10 cellular contexts compared by ENCODE assay signal in genomic region chr3:53180305-53181023, GRCh38. TPM values are rescaled to one million over a fixed set of nuclear protein-coding genes. Genes with fewer than 3 reads are reported as not detected.
A peak's percentile ranks its signal among the peaks of the same experiment; 100 is the strongest.
DNase-seq lines count a peak whose midpoint lies in the region; ATAC-seq and TF ChIP-seq lines count a peak whose summit lies in the region.
"Had no signal": no experiment of that assay in that cellular context is flagged by ENCODE, and none has a peak within 500 bp of the region (broad histone marks: within the 10 kb centered on the region; RNA-seq: fewer than 3 reads in every experiment).

No MANE protein-coding gene starts in this region.

- no peak for TF ChIP-seq RAD21 in IMR-90 (IDR thresholded peaks at IDR 0.05; ENCODE audit: low read length)

- no peak overlapping the region for H3K4me3 Mint-ChIP-seq in natural killer cell
- H3K4me3 Mint-ChIP-seq: activated naive CD8-positive, alpha-beta T cell treated with anti-CD3 and anti-CD28 coated beads, Interleukin-2, amount 10 ng/mL, durations not matched to agents 7 days and 5 days had no signal

- peaks cover 10% of the 10 kb centered on the region; the same call in 1 of the 2 replicates for H4K20me1 ChIP-seq in IMR-90 (ENCODE audit: insufficient read depth, low read length)

- H3K18ac ChIP-seq in IMR-90 (ENCODE audit: low read depth, low read length): no peak overlapping the region

- in situ Hi-C loops in IMR-90 (cut with MboI; ENCODE audit: low sequenced_read_pairs): no loop called here

- CTCF ChIA-PET in IMR-90 (lab: Yijun Ruan, JAX): no interaction called here

- TF ChIP-seq CTCF in IMR-90 (conservative IDR thresholded peaks at IDR 0.05; ENCODE audit: low read depth, low read length) (no peak), natural killer cell (IDR thresholded peaks at IDR 0.05) (no peak), breast epithelium (IDR thresholded peaks at IDR 0.05) (no peak)

- no peak overlapping the region for H2BK5ac ChIP-seq in IMR-90 (ENCODE audit: low read depth, low read length, poor library complexity, severe bottlenecking)

- no peak overlapping the region for H2BK20ac ChIP-seq in IMR-90 (ENCODE audit: low read depth, low read length)

- H2AK5ac ChIP-seq in IMR-90 (ENCODE audit: low read depth, low read length): no peak overlapping the region

- H3K4me1 ChIP-seq in IMR-90 (ENCODE audit: control insufficient read depth, insufficient read depth, low read length) (no peaks in the 10 kb centered on the region), breast epithelium (no peaks in the 10 kb centered on the region)

- DNase-seq in IMR-90: no peak
- DNase-seq in natural killer cell: no peak
- DNase-seq in H4 (ENCODE audit: low spot score): no peak
- no peak for DNase-seq in NCI-H82 (lab: John Stamatoyannopoulos, UW)
- DNase-seq in occipital lobe (lab: John Stamatoyannopoulos, UW): no peak
- no peak for DNase-seq in breast epithelium (ENCODE audit: low spot score in 2 of 2)
- DNase-seq: activated naive CD8-positive, alpha-beta T cell treated with anti-CD3 and anti-CD28 coated beads, Interleukin-2, amount 10 ng/mL, durations not matched to agents 7 days and 5 days had no signal

- peaks cover 0 to 10% of the 10 kb centered on the region in 2 experiments; a peak in 3 of 4 replicates for H3K79me1 ChIP-seq in IMR-90 (ENCODE audit: low read depth in 1 of 2, low read length in 2 of 2)

- no peaks in the 10 kb centered on the region for H3K27me3 ChIP-seq in IMR-90 (ENCODE audit: control insufficient read depth, insufficient read depth, low read length)
- H3K27me3 ChIP-seq in breast epithelium: no peaks in the 10 kb centered on the region

- H3K4me1 Mint-ChIP-seq in natural killer cell: peaks cover 0 to 8% of the 10 kb centered on the region in 2 donors
- H3K4me1 Mint-ChIP-seq: activated naive CD8-positive, alpha-beta T cell treated with anti-CD3 and anti-CD28 coated beads, Interleukin-2, amount 10 ng/mL, durations not matched to agents 7 days and 5 days had no signal

- no peak overlapping the region for H2BK120ac ChIP-seq in IMR-90 (ENCODE audit: low read depth, low read length)

- peaks cover 34% of the 10 kb centered on the region for H3K36me3 ChIP-seq in IMR-90 (ENCODE audit: control insufficient read depth, insufficient read depth, low read length)
- H3K36me3 ChIP-seq in breast epithelium: no peaks in the 10 kb centered on the region

- H3K27me3 Mint-ChIP-seq in natural killer cell (ENCODE audit: low read depth in 2 of 2): no peaks in the 10 kb centered on the region
- H3K27me3 Mint-ChIP-seq: activated naive CD8-positive, alpha-beta T cell treated with anti-CD3 and anti-CD28 coated beads, Interleukin-2, amount 10 ng/mL, durations not matched to agents 7 days and 5 days had no signal

- no peak overlapping the region for H4K8ac ChIP-seq in IMR-90 (ENCODE audit: low read depth in 2 of 2, low read length in 2 of 2)

- BruUV-seq in IMR-90 (replicated peaks; lab: Mats Ljungman, UMichigan): no TSS peak

- H3K56ac ChIP-seq in IMR-90 (ENCODE audit: extremely low read depth, insufficient read depth, low read length): no peak overlapping the region

- ATAC-seq in GM18861 (IDR thresholded peaks at IDR 0.05; ENCODE audit: unreplicated experiment) (peak; percentile 81), GM21825 (IDR thresholded peaks at IDR 0.05; ENCODE audit: unreplicated experiment) (peak; percentile 91), IMR-90 (ENCODE audit: low read depth) (no peak), natural killer cell (peak in 2 of 3 donors; percentile 20 to 62)

- no peak overlapping the region for H2AK9ac ChIP-seq in IMR-90 (replicated peaks; ENCODE audit: low read depth, low read length, poor library complexity)

- no peak overlapping the region for H3K14ac ChIP-seq in IMR-90 (replicated peaks; ENCODE audit: low read depth, low read length)

- intact Hi-C loops in IMR-90 (cut with micrococcal nuclease): no loop called here
- intact Hi-C loops in natural killer cell (cut with micrococcal nuclease): no loop called here
- intact Hi-C loops in breast epithelium (cut with DNase I; ENCODE audit: low total_unique reads): no loop called here

- H4K5ac ChIP-seq in IMR-90 (ENCODE audit: low read depth, low read length): no peak overlapping the region

- POLR2A ChIA-PET in IMR-90 (lab: Charles Lee; ENCODE audit: unreplicated experiment): no interaction called here

- H3K4me2 ChIP-seq in IMR-90 (ENCODE audit: low read depth, low read length): no peak overlapping the region

- peak overlapping the region; percentile 14 for H2AFZ ChIP-seq in IMR-90 (replicated peaks; ENCODE audit: low read length, poor library complexity)

- H3K9me3 ChIP-seq in IMR-90 (ENCODE audit: control insufficient read depth, insufficient read depth, low read length): no peaks in the 10 kb centered on the region
- H3K9me3 ChIP-seq in breast epithelium: no peaks in the 10 kb centered on the region

- H3K36me3 Mint-ChIP-seq in natural killer cell: no peaks in the 10 kb centered on the region

- H3K4ac ChIP-seq in IMR-90 (ENCODE audit: low read depth, low read length): no peak overlapping the region

- H3K9ac ChIP-seq in IMR-90 (ENCODE audit: low read depth, low read length): no peak overlapping the region

- no peak overlapping the region for H4K91ac ChIP-seq in IMR-90 (ENCODE audit: insufficient read depth, low read depth, low read length)

- no peak overlapping the region for H3K23ac ChIP-seq in IMR-90 (ENCODE audit: low read depth, low read length)

- no peak overlapping the region for H3K27ac Mint-ChIP-seq in natural killer cell
- H3K27ac Mint-ChIP-seq: activated naive CD8-positive, alpha-beta T cell treated with anti-CD3 and anti-CD28 coated beads, Interleukin-2, amount 10 ng/mL, durations not matched to agents 7 days and 5 days had no signal

- H2BK15ac ChIP-seq in IMR-90 (ENCODE audit: low read depth, low read length): no peak overlapping the region

- dilution Hi-C loops in IMR-90 (cut with HindIII; ENCODE audit: low sequenced_read_pairs, unreplicated experiment): no loop called here

- H3K4me3 ChIP-seq in IMR-90 (ENCODE audit: insufficient read depth, low read depth, low read length) (no peak overlapping the region), breast epithelium (no peak overlapping the region)
- H3K4me3 ChIP-seq: skin epidermis had no signal

- TF ChIP-seq POLR2A in IMR-90 (IDR thresholded peaks at IDR 0.05; ENCODE audit: low read depth, low read length) (no peak), breast epithelium (IDR thresholded peaks at IDR 0.05) (no peak)

- peaks cover 4% of the 10 kb centered on the region; the same call in 1 of the 2 replicates for H3K9me1 ChIP-seq in IMR-90 (ENCODE audit: insufficient read depth, low read length)

- 60% methylated on average over 1 of the region's 11 CpGs; no CpG with 5 or more reads in 1 of the 2 experiments for WGBS in IMR-90 (ENCODE audit: extremely low coverage in 2 of 2, insufficient read length in 1 of 2), 2 experiments

- no peak overlapping the region for H3K27ac ChIP-seq in IMR-90 (ENCODE audit: insufficient read depth, low read length)
- no peak overlapping the region for H3K27ac ChIP-seq in breast epithelium

- no peaks in the 10 kb centered on the region for H3K9me3 Mint-ChIP-seq in natural killer cell
- H3K9me3 Mint-ChIP-seq: activated naive CD8-positive, alpha-beta T cell treated with anti-CD3 and anti-CD28 coated beads, Interleukin-2, amount 10 ng/mL, durations not matched to agents 7 days and 5 days had no signal

TF ChIP-seq in IMR-90, 13 proteins besides CTCF, POLR2A, EP300 and RAD21 (continues in another document):
- TF ChIP-seq NFE2L2 (IDR thresholded peaks at IDR 0.05; ENCODE audit: low read depth, low read length): no peak
- no peak for TF ChIP-seq USF2 (IDR thresholded peaks at IDR 0.05; ENCODE audit: low read depth, low read length)
- TF ChIP-seq MAFK (IDR thresholded peaks at IDR 0.05; ENCODE audit: low read depth, low read length): no peak
- TF ChIP-seq MXI1 (IDR thresholded peaks at IDR 0.05; ENCODE audit: borderline replicate concordance, low read depth, low read length): no peak
- no peak for TF ChIP-seq CHD1 (IDR thresholded peaks at IDR 0.05; ENCODE audit: low read depth, low read length)
- TF ChIP-seq ELK1 (IDR thresholded peaks at IDR 0.05; ENCODE audit: borderline replicate concordance, low read depth, low read length): no peak
- TF ChIP-seq FOS (IDR thresholded peaks at IDR 0.05; ENCODE audit: low read depth, low read length): no peak
- no peak for TF ChIP-seq RFX5 (IDR thresholded peaks at IDR 0.05; ENCODE audit: low read depth, low read length)
- no peak for TF ChIP-seq MAZ (IDR thresholded peaks at IDR 0.05; ENCODE audit: borderline replicate concordance, low read depth, low read length)

RNA-seq across cellular contexts. Expression of gene PRKCD, which starts 19.5 kb away (rescaled TPM):
- total RNA-seq in IMR-90 (2012; rRNA removed) (3.3 and 4.3 TPM in 2 replicates), natural killer cell (10 to 100 TPM; 31.7 to 60.0 (median 36.3) TPM), occipital lobe (0.94 TPM), breast epithelium (10 to 100 TPM; 14.0 to 36.8 (median 15.1) TPM)
- polyA plus RNA-seq in IMR-90 (2012; rRNA removed): 19.0 TPM in 2 replicates
- polyA plus RNA-seq in IMR-90 (2012; cell fraction: cytosol; rRNA removed): 17.1 and 19.0 TPM in 2 replicates
- 26.5 and 37.5 TPM in 2 replicates for polyA plus RNA-seq in IMR-90 (2012; cell fraction: nucleus; rRNA removed; ENCODE audit: low replicate concordance)
- 0.35 and 1.2 TPM in 2 replicates for total RNA-seq in H4 (2014; rRNA removed; shearing (Covaris generic))

RNA-seq across cellular contexts. Expression of gene RFT1, which starts 50.2 kb away (rescaled TPM):
- total RNA-seq in IMR-90 (2012; rRNA removed) (23.5 and 28.6 TPM in 2 replicates), natural killer cell (10 to 100 TPM; 13.3 to 17.2 (median 14.1) TPM), occipital lobe (8.6 TPM), breast epithelium (10 to 100 TPM in 2 of 3 donors, 1 to 10 TPM in 1; 9.5 to 11.7 (median 10.1) TPM)
- polyA plus RNA-seq in IMR-90 (2012; rRNA removed): 11.6 and 14.5 TPM in 2 replicates
- 10.2 and 10.4 TPM in 2 replicates for polyA plus RNA-seq in IMR-90 (2012; cell fraction: cytosol; rRNA removed)
- 8.4 and 10.0 TPM in 2 replicates for polyA plus RNA-seq in IMR-90 (2012; cell fraction: nucleus; rRNA removed; ENCODE audit: low replicate concordance)
- 6.2 and 16.5 TPM in 2 replicates for total RNA-seq in H4 (2014; rRNA removed; shearing (Covaris generic))
